22 cellular contexts compared by ENCODE assay signal in the genomic region with DNA sequence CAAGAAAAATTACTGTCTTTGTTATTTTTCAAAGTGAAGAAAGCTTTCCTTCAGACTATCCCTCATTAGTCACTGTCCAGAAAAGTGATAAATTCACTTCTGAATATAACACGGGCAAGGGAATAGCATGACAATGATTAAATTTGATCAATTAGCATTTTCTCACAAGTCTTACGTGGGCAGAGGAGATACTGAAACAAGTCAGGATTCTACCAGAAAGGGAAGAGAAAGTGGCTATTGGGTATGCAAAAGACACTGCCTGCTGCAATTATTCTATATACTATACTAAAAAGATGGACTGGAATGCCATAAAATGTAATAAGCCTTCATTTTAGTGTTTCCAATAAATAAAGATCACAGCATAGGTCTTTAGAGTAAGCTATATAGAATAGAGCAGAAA.
"Had no signal": no experiment of that assay in that cellular context is flagged by ENCODE, and none has a peak within 500 bp of the region (broad histone marks: within the 10 kb centered on the region; RNA-seq: fewer than 3 reads in every experiment).

No MANE protein-coding gene starts in this region.

- H3K4me1 ChIP-seq: gastrocnemius medialis, heart right ventricle, transverse colon had no signal

- H3K27me3 Mint-ChIP-seq: stimulated activated naive CD8-positive, alpha-beta T cell treated with anti-CD3 and anti-CD28 coated beads, Interleukin-15, amount 100 ng/mL, for 72 hours had no signal

- H3K4me1 Mint-ChIP-seq: stimulated activated naive B cell treated with anti-CD40 and anti-IgM and Interleukin-4, amounts not matched to agents 10 μg/mL and 1 μg/mL and 100 μg/mL, for 72 hours had no signal

- H3K4me3 ChIP-seq: esophagus muscularis mucosa, gastrocnemius medialis, heart right ventricle, spleen, thoracic aorta, transverse colon had no signal

- ATAC-seq: effector memory CD8-positive, alpha-beta T cell; gastrocnemius medialis; heart right ventricle; left lobe of liver; naive thymus-derived CD4-positive, alpha-beta T cell; sciatic nerve; stimulated activated naive B cell treated with anti-CD40 and anti-IgM and Interleukin-4, amounts not matched to agents 10 μg/mL and 1 μg/mL and 100 μg/mL, for 72 hours had no signal

- H3K27me3 ChIP-seq: esophagus muscularis mucosa, gastrocnemius medialis had no signal

- H3K27ac ChIP-seq: epithelial cell of prostate, esophagus muscularis mucosa, gastrocnemius medialis, heart right ventricle, neutrophil, spleen, thoracic aorta, transverse colon had no signal

- H3K9me3 Mint-ChIP-seq: effector memory CD8-positive, alpha-beta T cell; naive thymus-derived CD4-positive, alpha-beta T cell; stimulated activated naive B cell treated with anti-CD40 and anti-IgM and Interleukin-4, amounts not matched to agents 10 μg/mL and 1 μg/mL and 100 μg/mL, for 72 hours; stimulated activated naive CD8-positive, alpha-beta T cell treated with anti-CD3 and anti-CD28 coated beads, Interleukin-15, amount 100 ng/mL, for 72 hours had no signal

- H3K4me3 Mint-ChIP-seq: dendritic cell treated with granulocyte-macrophage colony-stimulating factor and Interleukin-4, amounts not matched to agents 40 ng/mL and 50 ng/mL, for 4 days; effector memory CD8-positive, alpha-beta T cell; naive thymus-derived CD4-positive, alpha-beta T cell; stimulated activated naive B cell treated with anti-CD40 and anti-IgM and Interleukin-4, amounts not matched to agents 10 μg/mL and 1 μg/mL and 100 μg/mL, for 72 hours; stimulated activated naive CD8-positive, alpha-beta T cell treated with anti-CD3 and anti-CD28 coated beads, Interleukin-15, amount 100 ng/mL, for 72 hours had no signal

- H3K27ac Mint-ChIP-seq: dendritic cell treated with granulocyte-macrophage colony-stimulating factor and Interleukin-4, amounts not matched to agents 40 ng/mL and 50 ng/mL, for 4 days; effector memory CD8-positive, alpha-beta T cell; naive thymus-derived CD4-positive, alpha-beta T cell; stimulated activated naive B cell treated with anti-CD40 and anti-IgM and Interleukin-4, amounts not matched to agents 10 μg/mL and 1 μg/mL and 100 μg/mL, for 72 hours; stimulated activated naive CD8-positive, alpha-beta T cell treated with anti-CD3 and anti-CD28 coated beads, Interleukin-15, amount 100 ng/mL, for 72 hours had no signal

- H3K9me3 ChIP-seq: esophagus muscularis mucosa, gastrocnemius medialis, heart right ventricle, neutrophil, spleen, thoracic aorta, transverse colon had no signal

- DNase-seq: effector memory CD8-positive, alpha-beta T cell; gastrocnemius medialis; heart right ventricle; hypothalamus; islet precursor cell; mammary epithelial cell; naive thymus-derived CD4-positive, alpha-beta T cell; posterior cingulate gyrus; spleen; stimulated activated CD4-positive, alpha-beta T cell treated with anti-CD3 and anti-CD28 coated beads, Interleukin-15, amount 100 ng/mL, for 24 hours; stimulated activated CD4-positive, alpha-beta T cell treated with anti-CD3 and anti-CD28 coated beads, Interleukin-2, amount 100 ng/mL, for 24 hours; stimulated activated CD4-positive, alpha-beta T cell treated with anti-CD3 and anti-CD28 coated beads, Interleukin-4, amount 100 ng/mL, for 4 hours; stimulated activated naive B cell treated with anti-CD40 and anti-IgM and Interleukin-4, amounts not matched to agents 10 μg/mL and 1 μg/mL and 100 μg/mL, for 72 hours; stimulated activated naive CD8-positive, alpha-beta T cell treated with anti-CD3 and anti-CD28 coated beads, Interleukin-15, amount 100 ng/mL, for 72 hours; transverse colon had no signal
